Comparison of ENCODE assay signal across 15 cellular contexts in the genomic region with DNA sequence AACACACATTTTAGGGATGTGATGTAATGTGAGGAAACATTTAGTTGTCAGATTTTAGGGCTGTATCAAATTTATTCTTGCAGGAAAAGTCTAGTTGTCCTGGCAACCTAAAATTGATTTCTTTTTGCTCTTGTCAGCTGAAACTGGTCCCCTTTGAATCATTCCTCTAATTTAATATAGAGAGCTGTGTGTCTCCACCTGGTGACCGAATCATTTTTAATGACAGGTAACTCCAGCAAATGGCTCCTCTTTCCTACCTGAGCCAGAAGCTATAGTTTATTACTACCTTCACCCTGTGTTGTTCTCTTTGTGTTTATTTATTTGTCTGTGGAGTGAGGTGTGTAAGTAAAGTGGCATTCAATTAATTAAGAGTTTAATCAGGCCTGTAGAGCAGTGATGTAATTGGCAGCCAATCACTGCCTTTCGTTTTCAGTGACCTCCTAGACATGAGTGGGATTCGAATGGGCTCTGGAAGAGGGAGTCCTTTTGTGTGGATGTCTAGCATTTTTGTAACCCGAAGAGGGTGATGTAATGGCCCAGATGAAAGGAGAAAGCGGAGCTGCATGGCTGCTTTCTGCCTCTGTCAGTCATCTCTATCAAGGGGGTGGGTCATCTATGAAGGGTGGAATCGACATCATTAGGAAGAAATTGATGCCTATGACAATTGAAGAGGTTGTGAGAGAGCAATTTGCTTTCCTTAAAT.
DNase-seq lines count a peak whose midpoint lies in the region; ATAC-seq, FAIRE-seq and TF ChIP-seq lines count a peak whose summit lies in the region.
"Had no signal": no experiment of that assay in that cellular context is flagged by ENCODE, and none has a peak within 500 bp of the region (broad histone marks: within the 10 kb centered on the region; RNA-seq: fewer than 3 reads in every experiment).

No MANE protein-coding gene starts in this region.

- H3K79me2 ChIP-seq in Karpas-422 (ENCODE audit: low read length) = no peaks in the 10 kb centered on the region
- peaks cover 97% of the 10 kb centered on the region for H3K79me2 ChIP-seq in astrocyte (ENCODE audit: insufficient read depth, low read length)
- no peaks in the 10 kb centered on the region; the same call in 1 of the 2 replicates for H3K79me2 ChIP-seq in H9 (ENCODE audit: insufficient read depth, low read length)

- H2BK120ac ChIP-seq in H9 (ENCODE audit: low read depth, low read length, poor library complexity, severe bottlenecking) = no peak overlapping the region

- ATAC-seq in naive B cell (ENCODE audit: low read depth in 2 of 2) = no peak
- ATAC-seq: left lobe of liver had no signal

- H3K4me1 ChIP-seq in Caco-2 (peaks cover 59% of the 10 kb centered on the region), Karpas-422 (ENCODE audit: low read length) (peaks cover 38% of the 10 kb centered on the region), astrocyte (ENCODE audit: insufficient read depth, low read length) (peaks cover 21% of the 10 kb centered on the region), HAP-1 (peaks cover 16% of the 10 kb centered on the region), H9 (ENCODE audit: insufficient read depth, low read length) (peaks cover 3% of the 10 kb centered on the region; the same call in 1 of the 2 replicates)
- H3K4me1 ChIP-seq: colonic mucosa had no signal

- H3K27ac ChIP-seq in Karpas-422 (ENCODE audit: low read length) (no peak overlapping the region), astrocyte (ENCODE audit: low read depth, low read length) (peak overlapping the region; percentile 43), H9 (ENCODE audit: insufficient read length, low read depth, low read length) (no peak overlapping the region)
- H3K27ac ChIP-seq: BLaER1 treated with 17β-estradiol and CSF1 and Interleukin-3, amounts not matched to agents 10 nM and 100 nM; colonic mucosa had no signal

- H3K4me3 Mint-ChIP-seq in Caco-2 (ENCODE audit: unreplicated experiment) (no peak overlapping the region), astrocyte (ENCODE audit: unreplicated experiment) (no peak overlapping the region), naive B cell (no peak overlapping the region), H9 (no peak overlapping the region)
- H3K4me3 Mint-ChIP-seq: activated CD4-positive, alpha-beta memory T cell treated with anti-CD3 and anti-CD28 coated beads, Interleukin-2, amount 10 ng/mL, durations not matched to agents 7 days and 5 days; activated naive CD4-positive, alpha-beta T cell treated with anti-CD3 and anti-CD28 coated beads, Interleukin-2, amount 10 ng/mL, durations not matched to agents 7 days and 5 days had no signal

- H3K27ac Mint-ChIP-seq in Caco-2 (ENCODE audit: unreplicated experiment) (peak overlapping the region; percentile 72), astrocyte (ENCODE audit: unreplicated experiment) (peak overlapping the region; percentile 83), naive B cell (peak overlapping the region in 4 of 6 donors; percentile 25 to 70 (median 56)), H9 (peak overlapping the region in 1 of 3 experiments; percentile 12; a peak in 1 of 7 replicates)
- H3K27ac Mint-ChIP-seq: activated CD4-positive, alpha-beta memory T cell treated with anti-CD3 and anti-CD28 coated beads, Interleukin-2, amount 10 ng/mL, durations not matched to agents 7 days and 5 days; activated naive CD4-positive, alpha-beta T cell treated with anti-CD3 and anti-CD28 coated beads, Interleukin-2, amount 10 ng/mL, durations not matched to agents 7 days and 5 days had no signal

- H2BK12ac ChIP-seq in H9 (ENCODE audit: insufficient read length, low read depth, low read length) = no peak overlapping the region

- peaks cover 32% of the 10 kb centered on the region for H3K36me3 Mint-ChIP-seq in Caco-2 (ENCODE audit: insufficient read depth, unreplicated experiment)
- H3K36me3 Mint-ChIP-seq in astrocyte (ENCODE audit: low read depth, unreplicated experiment) = peaks cover 24% of the 10 kb centered on the region
- H3K36me3 Mint-ChIP-seq in naive B cell = peaks cover 11 to 22% of the 10 kb centered on the region in 2 donors
- 0 out of 7 replicates have a peak, but pooled peaks cover 0 to 3% (median 0%) of the 10 kb centered on the region in 3 experiments for H3K36me3 Mint-ChIP-seq in H9 (ENCODE audit: insufficient read depth in 1 of 3, low read depth in 3 of 3)

- H3K27me3 Mint-ChIP-seq in Caco-2 (ENCODE audit: insufficient read depth, unreplicated experiment) (no peaks in the 10 kb centered on the region), astrocyte (ENCODE audit: low read depth, unreplicated experiment) (no peaks in the 10 kb centered on the region), naive B cell (no peaks in the 10 kb centered on the region), H9 (ENCODE audit: low read depth) (no peaks in the 10 kb centered on the region)
- H3K27me3 Mint-ChIP-seq: activated CD4-positive, alpha-beta memory T cell treated with anti-CD3 and anti-CD28 coated beads, Interleukin-2, amount 10 ng/mL, durations not matched to agents 7 days and 5 days; activated naive CD4-positive, alpha-beta T cell treated with anti-CD3 and anti-CD28 coated beads, Interleukin-2, amount 10 ng/mL, durations not matched to agents 7 days and 5 days had no signal

- H3K9me3 Mint-ChIP-seq in Caco-2 (ENCODE audit: unreplicated experiment) = no peaks in the 10 kb centered on the region
- no peaks in the 10 kb centered on the region for H3K9me3 Mint-ChIP-seq in astrocyte (ENCODE audit: unreplicated experiment)
- no peaks in the 10 kb centered on the region for H3K9me3 Mint-ChIP-seq in naive B cell
- no peaks in the 10 kb centered on the region for H3K9me3 Mint-ChIP-seq in H9
- H3K9me3 Mint-ChIP-seq: activated CD4-positive, alpha-beta memory T cell treated with anti-CD3 and anti-CD28 coated beads, Interleukin-2, amount 10 ng/mL, durations not matched to agents 7 days and 5 days; activated naive CD4-positive, alpha-beta T cell treated with anti-CD3 and anti-CD28 coated beads, Interleukin-2, amount 10 ng/mL, durations not matched to agents 7 days and 5 days had no signal

- no peak overlapping the region for H2BK5ac ChIP-seq in H9 (ENCODE audit: insufficient read length, low read length)

- intact Hi-C loops in Caco-2 (cut with micrococcal nuclease; ENCODE audit: unreplicated experiment) = loop anchor here (5.0 to 10.0 kb wide), 3 partner anchors 68 to 538 kb away; a partner anchor contains a TSS

- H2BK20ac ChIP-seq in H9 (ENCODE audit: low read depth, low read length, poor library complexity, severe bottlenecking) = no peak overlapping the region

- H3K4me3 ChIP-seq in Caco-2 (ENCODE audit: low read depth, low read length) (no peak overlapping the region), Karpas-422 (ENCODE audit: low read length) (no peak overlapping the region), astrocyte (ENCODE audit: insufficient read depth, low read depth, low read length) (no peak overlapping the region), HAP-1 (no peak overlapping the region)
- H3K4me3 ChIP-seq: BLaER1 treated with 17β-estradiol and CSF1 and Interleukin-3, amounts not matched to agents 10 nM and 100 nM; colonic mucosa had no signal

- WGBS in H9 (ENCODE audit: extremely low coverage, insufficient read length, low lambda C conversion rate) = no CpG with 5 or more reads among the region's 6 CpGs

- H3K36me3 ChIP-seq in Caco-2 (ENCODE audit: control insufficient read depth, insufficient read depth, low read length) (no peaks in the 10 kb centered on the region; the same call in 1 of the 2 replicates), Karpas-422 (ENCODE audit: insufficient read depth, low read length) (no peaks in the 10 kb centered on the region), astrocyte (ENCODE audit: insufficient read depth, low read length) (no peaks in the 10 kb centered on the region), HAP-1 (replicated peaks) (no peaks in the 10 kb centered on the region)
- H3K36me3 ChIP-seq: colonic mucosa had no signal

- H2AFZ ChIP-seq in Karpas-422 (ENCODE audit: low read length) (no peak overlapping the region), astrocyte (ENCODE audit: low read depth, low read length) (no peak overlapping the region), H9 (ENCODE audit: low read length) (no peak overlapping the region)

- FAIRE-seq in astrocyte (lab: Jason Lieb, UNC) = no peak

- H4K20me1 ChIP-seq in Karpas-422 (ENCODE audit: insufficient read depth, low read depth, low read length) (no peaks in the 10 kb centered on the region; the same call in 1 of the 2 replicates), astrocyte (ENCODE audit: insufficient read depth, low read length) (peaks cover 36% of the 10 kb centered on the region), H9 (ENCODE audit: control insufficient read depth, insufficient read depth, insufficient read length) (no peaks in the 10 kb centered on the region)

- H2AK5ac ChIP-seq in H9 (ENCODE audit: insufficient read length, low read length) = no peak overlapping the region

- POLR2A ChIA-PET in Caco-2 (lab: Charles Lee) = no interaction called here

- H3K4me2 ChIP-seq in Karpas-422 (ENCODE audit: low read depth, low read length, poor library complexity, severe bottlenecking) (peak overlapping the region; percentile 9), astrocyte (ENCODE audit: low read length) (peak overlapping the region; percentile 13), H9 (ENCODE audit: insufficient read depth, insufficient read length, low read length) (no peak overlapping the region)
- H3K4me2 ChIP-seq: BLaER1 treated with 17β-estradiol and CSF1 and Interleukin-3, amounts not matched to agents 10 nM and 100 nM had no signal

- H3K18ac ChIP-seq in H9 (ENCODE audit: insufficient read length, low read depth, low read length) = no peak overlapping the region

- DNase-seq in Caco-2 (no peak), Karpas-422 (no peak), astrocyte (ENCODE audit: low read depth) (peak; percentile 82), naive B cell (no peak), HAP-1 (ENCODE audit: low spot score in 2 of 2) (no peak), H9 (no peak), AG20443 (ENCODE audit: low spot score) (no peak)
- no peak for DNase-seq in stimulated activated CD4-positive, alpha-beta T cell treated with anti-CD3 and anti-CD28 coated beads, Interleukin-2, amount 100 ng/mL, for 48 hours
- DNase-seq: activated CD4-positive, alpha-beta memory T cell treated with anti-CD3 and anti-CD28 coated beads, Interleukin-2, amount 10 ng/mL, durations not matched to agents 7 days and 5 days; activated naive CD4-positive, alpha-beta T cell treated with anti-CD3 and anti-CD28 coated beads, Interleukin-2, amount 10 ng/mL, durations not matched to agents 7 days and 5 days; colonic mucosa; NCI-H1092 treated with DMSO at 0.1 percent for 48 hours; T-helper 9 cell had no signal

- no peak overlapping the region for H4K91ac ChIP-seq in H9 (ENCODE audit: insufficient read length, low read depth, low read length)

- in situ Hi-C loops in HAP-1 (cut with MboI; ENCODE audit: low sequenced_read_pairs) = no loop called here

- H3K14ac ChIP-seq in H9 (ENCODE audit: insufficient read depth, low read length) = no peak overlapping the region

- no peaks in the 10 kb centered on the region for H3K9me3 ChIP-seq in Caco-2
- H3K9me3 ChIP-seq in Karpas-422 (ENCODE audit: low read length) = no peaks in the 10 kb centered on the region
- H3K9me3 ChIP-seq in astrocyte (ENCODE audit: insufficient read depth, low read depth, low read length) = no peaks in the 10 kb centered on the region
- no peaks in the 10 kb centered on the region for H3K9me3 ChIP-seq in HAP-1
- no peaks in the 10 kb centered on the region for H3K9me3 ChIP-seq in H9 (ENCODE audit: control insufficient read depth, low read depth, low read length)
- H3K9me3 ChIP-seq: colonic mucosa had no signal

- no peaks in the 10 kb centered on the region for H3K9me2 ChIP-seq in Karpas-422 (replicated peaks; ENCODE audit: insufficient read depth, low read length)

- H2BK15ac ChIP-seq in H9 (ENCODE audit: low read depth, low read length) = no peak overlapping the region

- H4K5ac ChIP-seq in H9 (ENCODE audit: insufficient read length, low read depth, low read length) = no peak overlapping the region

- H3K27me3 ChIP-seq in Caco-2 (replicated peaks; ENCODE audit: control insufficient read depth, insufficient read depth, low read length) = no peaks in the 10 kb centered on the region
- H3K27me3 ChIP-seq in Karpas-422 (ENCODE audit: low read length) = no peaks in the 10 kb centered on the region
- no peaks in the 10 kb centered on the region for H3K27me3 ChIP-seq in astrocyte (ENCODE audit: insufficient read depth, low read length)
- H3K27me3 ChIP-seq in HAP-1 (ENCODE audit: low read depth) = no peaks in the 10 kb centered on the region
- H3K27me3 ChIP-seq in H9 (ENCODE audit: insufficient read depth, low read length) = no peaks in the 10 kb centered on the region
- H3K27me3 ChIP-seq: BLaER1 treated with 17β-estradiol and CSF1 and Interleukin-3, amounts not matched to agents 10 nM and 100 nM; colonic mucosa had no signal

- no peaks in the 10 kb centered on the region for H3K23me2 ChIP-seq in H9 (ENCODE audit: insufficient read length, low read depth, low read length, poor library complexity, severe bottlenecking)

- TF ChIP-seq CTCF in Caco-2 (IDR thresholded peaks at IDR 0.05; ENCODE audit: insufficient read depth in 1 of 2, low read depth in 1 of 2, low read length in 1 of 2, severe bottlenecking in 1 of 2, unreplicated experiment in 1 of 2) (no peak), astrocyte (IDR thresholded peaks at IDR 0.05; ENCODE audit: insufficient read depth, low read depth, low read length) (no peak), H9 (conservative IDR thresholded peaks at IDR 0.05) (no peak)

- H3K9ac ChIP-seq in Karpas-422 (ENCODE audit: low read length) (0 out of 2 replicates have a peak overlapping the region, but pooled peaks have one; percentile 20), astrocyte (ENCODE audit: low read length) (peak overlapping the region; percentile 5), H9 (ENCODE audit: extremely low read depth, insufficient read length, low read length) (no peak overlapping the region)
- H3K9ac ChIP-seq: BLaER1 treated with 17β-estradiol and CSF1 and Interleukin-3, amounts not matched to agents 10 nM and 100 nM had no signal

- no peak overlapping the region for H3K4ac ChIP-seq in H9 (ENCODE audit: low read depth, low read length)

- H3T11ph ChIP-seq in H9 (ENCODE audit: low read length) = no peak overlapping the region

- no peak overlapping the region for H3K56ac ChIP-seq in H9 (ENCODE audit: insufficient read length, low read depth, low read length)

- H3K79me1 ChIP-seq in H9 (ENCODE audit: insufficient read depth, low read depth, low read length, poor library complexity, severe bottlenecking) = no peaks in the 10 kb centered on the region

- no TSS peak for BruUV-seq in Caco-2 (replicated peaks; lab: Mats Ljungman, UMichigan)

- H3K23ac ChIP-seq in H9 (ENCODE audit: insufficient read length, low read depth, low read length) = no peak overlapping the region

- H3K4me1 Mint-ChIP-seq in Caco-2 (ENCODE audit: low read depth, unreplicated experiment) = peaks cover 65% of the 10 kb centered on the region
- peaks cover 41% of the 10 kb centered on the region for H3K4me1 Mint-ChIP-seq in astrocyte (ENCODE audit: low read depth, unreplicated experiment)
- peaks cover 38 to 43% (median 40%) of the 10 kb centered on the region in 3 donors for H3K4me1 Mint-ChIP-seq in naive B cell
- peaks cover 23 to 29% of the 10 kb centered on the region in 2 experiments for H3K4me1 Mint-ChIP-seq in H9

- CTCF ChIA-PET in Caco-2 (lab: Charles Lee) = interaction anchor here (0.5 to 1.3 kb wide), 3 partner anchors 227 to 539 kb away, joined by 3 to 4 read pairs (median 3); no protein-coding TSS in a partner anchor

- no peak overlapping the region for H4K8ac ChIP-seq in H9 (replicated peaks; ENCODE audit: insufficient read length, low read depth, low read length)
